Comparison of ENCODE assay signal across 2 cellular contexts in the genomic region with DNA sequence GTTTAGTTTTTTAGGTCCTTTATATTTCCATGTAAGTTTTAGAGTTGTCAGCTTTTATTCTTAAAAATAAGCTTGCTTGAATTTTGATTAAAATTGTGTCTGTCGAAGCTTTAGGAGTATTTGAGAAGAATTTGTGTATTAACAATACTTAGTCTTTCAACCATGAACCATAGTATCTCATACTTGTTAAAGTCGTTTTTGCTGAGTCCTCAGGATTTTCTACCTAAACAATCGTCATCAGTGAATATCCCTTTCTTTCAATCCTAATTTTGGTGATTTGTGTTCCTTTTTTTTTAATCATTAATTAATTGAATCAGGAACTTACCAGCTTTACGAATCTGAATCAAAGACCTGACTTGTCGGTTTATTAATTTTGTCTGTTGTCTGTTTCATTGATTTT.
TF ChIP-seq lines count a peak whose summit lies in the region.

No MANE protein-coding gene starts in this region.

TF ChIP-seq in A549, 52 proteins besides CTCF, POLR2A, EP300 and RAD21:
- TF ChIP-seq, protein P1, sequence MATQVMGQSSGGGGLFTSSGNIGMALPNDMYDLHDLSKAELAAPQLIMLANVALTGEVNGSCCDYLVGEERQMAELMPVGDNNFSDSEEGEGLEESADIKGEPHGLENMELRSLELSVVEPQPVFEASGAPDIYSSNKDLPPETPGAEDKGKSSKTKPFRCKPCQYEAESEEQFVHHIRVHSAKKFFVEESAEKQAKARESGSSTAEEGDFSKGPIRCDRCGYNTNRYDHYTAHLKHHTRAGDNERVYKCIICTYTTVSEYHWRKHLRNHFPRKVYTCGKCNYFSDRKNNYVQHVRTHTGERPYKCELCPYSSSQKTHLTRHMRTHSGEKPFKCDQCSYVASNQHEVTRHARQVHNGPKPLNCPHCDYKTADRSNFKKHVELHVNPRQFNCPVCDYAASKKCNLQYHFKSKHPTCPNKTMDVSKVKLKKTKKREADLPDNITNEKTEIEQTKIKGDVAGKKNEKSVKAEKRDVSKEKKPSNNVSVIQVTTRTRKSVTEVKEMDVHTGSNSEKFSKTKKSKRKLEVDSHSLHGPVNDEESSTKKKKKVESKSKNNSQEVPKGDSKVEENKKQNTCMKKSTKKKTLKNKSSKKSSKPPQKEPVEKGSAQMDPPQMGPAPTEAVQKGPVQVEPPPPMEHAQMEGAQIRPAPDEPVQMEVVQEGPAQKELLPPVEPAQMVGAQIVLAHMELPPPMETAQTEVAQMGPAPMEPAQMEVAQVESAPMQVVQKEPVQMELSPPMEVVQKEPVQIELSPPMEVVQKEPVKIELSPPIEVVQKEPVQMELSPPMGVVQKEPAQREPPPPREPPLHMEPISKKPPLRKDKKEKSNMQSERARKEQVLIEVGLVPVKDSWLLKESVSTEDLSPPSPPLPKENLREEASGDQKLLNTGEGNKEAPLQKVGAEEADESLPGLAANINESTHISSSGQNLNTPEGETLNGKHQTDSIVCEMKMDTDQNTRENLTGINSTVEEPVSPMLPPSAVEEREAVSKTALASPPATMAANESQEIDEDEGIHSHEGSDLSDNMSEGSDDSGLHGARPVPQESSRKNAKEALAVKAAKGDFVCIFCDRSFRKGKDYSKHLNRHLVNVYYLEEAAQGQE (IDR thresholded peaks at IDR 0.05): no peak
- peak; percentile 79 for TF ChIP-seq MAFK (IDR thresholded peaks at IDR 0.05; ENCODE audit: partially characterized antibody)

TF ChIP-seq in K562, 482 proteins besides CTCF, POLR2A, EP300 and RAD21:
- TF ChIP-seq FOXA3 (CRISPR knock-in tag; conservative IDR thresholded peaks at IDR 0.05 in 1 of 2, IDR thresholded peaks at IDR 0.05 in 1 of 2): no peak
- TF ChIP-seq CTCFL (IDR thresholded peaks at IDR 0.05; ENCODE audit: borderline replicate concordance, insufficient read depth, low read depth, low read length, poor library complexity, severe bottlenecking): no peak
- no peak for TF ChIP-seq ZNF76 (CRISPR knock-in tag; IDR thresholded peaks at IDR 0.05; ENCODE audit: borderline replicate concordance)
- TF ChIP-seq MTA3 (IDR thresholded peaks at IDR 0.05; ENCODE audit: borderline replicate concordance): no peak
- no peak for TF ChIP-seq SIN3B (IDR thresholded peaks at IDR 0.05; ENCODE audit: low read depth)
- peak; percentile 23; the same call in 1 of the 2 replicates for TF ChIP-seq MAFK (IDR thresholded peaks at IDR 0.05; ENCODE audit: low read length)
- TF ChIP-seq TSHZ1 (CRISPR knock-in tag; IDR thresholded peaks at IDR 0.05): no peak
- TF ChIP-seq SMAD1 (IDR thresholded peaks at IDR 0.05; ENCODE audit: low read depth, low read length, partially characterized antibody): no peak
- TF ChIP-seq, protein P1 (CRISPR knock-in tag; IDR thresholded peaks at IDR 0.05; ENCODE audit: low read depth): no peak
- TF ChIP-seq ZNF316 (IDR thresholded peaks at IDR 0.05): peak; percentile 83
- TF ChIP-seq NR2C1 (IDR thresholded peaks at IDR 0.05): no peak
- no peak for TF ChIP-seq NR2C1 (tag; IDR thresholded peaks at IDR 0.05)
- TF ChIP-seq C11orf30 (IDR thresholded peaks at IDR 0.05; ENCODE audit: low read depth): peak; percentile 60
- TF ChIP-seq CHD2 (IDR thresholded peaks at IDR 0.05; ENCODE audit: low read depth, low read length): no peak
- no peak for TF ChIP-seq KDM5B (IDR thresholded peaks at IDR 0.05; ENCODE audit: insufficient replicate concordance, low read depth, low read length)
- TF ChIP-seq MEF2D (tag; conservative IDR thresholded peaks at IDR 0.05; ENCODE audit: low read depth): no peak
- TF ChIP-seq RB1 (IDR thresholded peaks at IDR 0.05; ENCODE audit: low read depth): no peak
- no peak for TF ChIP-seq ZNF212 (CRISPR knock-in tag; IDR thresholded peaks at IDR 0.05)
- no peak for TF ChIP-seq HNRNPK (IDR thresholded peaks at IDR 0.05; ENCODE audit: low read depth, low read length, poor library complexity, severe bottlenecking)
- no peak for TF ChIP-seq SMARCB1 (IDR thresholded peaks at IDR 0.05; ENCODE audit: insufficient read length, low read depth)
- TF ChIP-seq MCM3 (IDR thresholded peaks at IDR 0.05): no peak
- no peak for TF ChIP-seq FOXP1 (CRISPR knock-in tag; IDR thresholded peaks at IDR 0.05)
- peak; percentile 28; the same call in 1 of the 2 replicates for TF ChIP-seq MAFF (IDR thresholded peaks at IDR 0.05; ENCODE audit: low read length)
- no peak for TF ChIP-seq PHB (CRISPR knock-in tag; IDR thresholded peaks at IDR 0.05)
- no peak for TF ChIP-seq DNMT1 (IDR thresholded peaks at IDR 0.05)
- TF ChIP-seq CCAR2 (IDR thresholded peaks at IDR 0.05; ENCODE audit: low read depth, low read length): no peak
